Comparison of ENCODE assay signal across 28 cellular contexts in genomic region chr2:15920696-15921095, GRCh38. TPM values are rescaled to one million over a fixed set of nuclear protein-coding genes. Genes with fewer than 3 reads are reported as not detected.
DNase-seq lines count a peak whose midpoint lies in the region; ATAC-seq and TF ChIP-seq lines count a peak whose summit lies in the region.
"Had no signal": no experiment of that assay in that cellular context is flagged by ENCODE, and none has a peak within 500 bp of the region (broad histone marks: within the 10 kb centered on the region; RNA-seq: fewer than 3 reads in every experiment).

No MANE protein-coding gene starts in this region.

- H3K4me3 Mint-ChIP-seq in osteocyte (ENCODE audit: unreplicated experiment) (no peak overlapping the region), type B pancreatic cell (no peak overlapping the region)
- H3K4me3 Mint-ChIP-seq in activated CD4-positive, alpha-beta T cell treated with anti-CD3 and anti-CD28 coated beads, Interleukin-2, amount 10 ng/mL, durations not matched to agents 7 days and 5 days = no peak overlapping the region
- H3K4me3 Mint-ChIP-seq: CD4-positive, CD25-positive, alpha-beta regulatory T cell; HFFc6 had no signal

- H3K27ac ChIP-seq in SJCRH30 = peak overlapping the region; percentile 72
- no peak overlapping the region for H3K27ac ChIP-seq in foreskin keratinocyte
- H3K27ac ChIP-seq: A549, HL-60 had no signal

- H3K27ac Mint-ChIP-seq in osteocyte (ENCODE audit: unreplicated experiment) (no peak overlapping the region), type B pancreatic cell (no peak overlapping the region)
- no peak overlapping the region for H3K27ac Mint-ChIP-seq in activated CD4-positive, alpha-beta T cell treated with anti-CD3 and anti-CD28 coated beads, Interleukin-2, amount 10 ng/mL, durations not matched to agents 7 days and 5 days
- H3K27ac Mint-ChIP-seq: CD4-positive, CD25-positive, alpha-beta regulatory T cell; HFFc6 had no signal

- H3K9me3 Mint-ChIP-seq in osteocyte (ENCODE audit: unreplicated experiment) = no peaks in the 10 kb centered on the region
- no peaks in the 10 kb centered on the region for H3K9me3 Mint-ChIP-seq in type B pancreatic cell
- H3K9me3 Mint-ChIP-seq in activated CD4-positive, alpha-beta T cell treated with anti-CD3 and anti-CD28 coated beads, Interleukin-2, amount 10 ng/mL, durations not matched to agents 7 days and 5 days = no peaks in the 10 kb centered on the region

- TF ChIP-seq CTCF in foreskin keratinocyte (conservative IDR thresholded peaks at IDR 0.05) (no peak), osteocyte (IDR thresholded peaks at IDR 0.05) (no peak), type B pancreatic cell (conservative IDR thresholded peaks at IDR 0.05) (no peak)

- peaks cover 10% of the 10 kb centered on the region for H3K27me3 Mint-ChIP-seq in osteocyte (ENCODE audit: unreplicated experiment)
- peaks cover 21% of the 10 kb centered on the region for H3K27me3 Mint-ChIP-seq in type B pancreatic cell
- H3K27me3 Mint-ChIP-seq in activated CD4-positive, alpha-beta T cell treated with anti-CD3 and anti-CD28 coated beads, Interleukin-2, amount 10 ng/mL, durations not matched to agents 7 days and 5 days = no peaks in the 10 kb centered on the region
- H3K27me3 Mint-ChIP-seq: CD4-positive, CD25-positive, alpha-beta regulatory T cell had no signal

- no peaks in the 10 kb centered on the region for H3K36me3 Mint-ChIP-seq in osteocyte (ENCODE audit: unreplicated experiment)
- no peaks in the 10 kb centered on the region for H3K36me3 Mint-ChIP-seq in type B pancreatic cell
- no peaks in the 10 kb centered on the region for H3K36me3 Mint-ChIP-seq in activated CD4-positive, alpha-beta T cell treated with anti-CD3 and anti-CD28 coated beads, Interleukin-2, amount 10 ng/mL, durations not matched to agents 7 days and 5 days (ENCODE audit: low read depth)
- H3K36me3 Mint-ChIP-seq: CD4-positive, CD25-positive, alpha-beta regulatory T cell had no signal

- H3K4me3 ChIP-seq in SJCRH30 = peak overlapping the region; percentile 23
- H3K4me3 ChIP-seq: A549, K562, MG63 had no signal

- CTCF ChIA-PET in activated CD4-positive, alpha-beta T cell treated with anti-CD3 and anti-CD28 coated beads, Interleukin-2, amount 10 ng/mL, durations not matched to agents 7 days and 5 days (lab: Charles Lee) = no interaction called here

- H3K4me1 Mint-ChIP-seq in osteocyte (ENCODE audit: unreplicated experiment) = no peaks in the 10 kb centered on the region
- peaks cover 20% of the 10 kb centered on the region for H3K4me1 Mint-ChIP-seq in type B pancreatic cell (ENCODE audit: unreplicated experiment)
- no peaks in the 10 kb centered on the region for H3K4me1 Mint-ChIP-seq in activated CD4-positive, alpha-beta T cell treated with anti-CD3 and anti-CD28 coated beads, Interleukin-2, amount 10 ng/mL, durations not matched to agents 7 days and 5 days
- H3K4me1 Mint-ChIP-seq: CD4-positive, CD25-positive, alpha-beta regulatory T cell had no signal

- DNase-seq in ELF-1 (ENCODE audit: low read depth, low spot score) (peak; percentile 47), SJCRH30 (peak; percentile 54 to 71), foreskin keratinocyte (no peak), osteocyte (ENCODE audit: extremely low spot score, unreplicated experiment) (peak; percentile 25), type B pancreatic cell (ENCODE audit: extremely low spot score, unreplicated experiment) (no peak), nucleus accumbens (lab: John Stamatoyannopoulos, UW) (no peak)
- DNase-seq in activated CD4-positive, alpha-beta T cell treated with anti-CD3 and anti-CD28 coated beads, Interleukin-2, amount 10 ng/mL, durations not matched to agents 7 days and 5 days = no peak
- DNase-seq in stimulated activated naive CD4-positive, alpha-beta T cell treated with Interleukin-2 at 50 U/mL for 16 hours (lab: John Stamatoyannopoulos, UW) = no peak
- DNase-seq: CD4-positive, CD25-positive, alpha-beta regulatory T cell; DND-41; GDM1; HFFc6; NCI-H1417 treated with DMSO at 0.1 percent for 48 hours; NCI-H187; NCI-H446 treated with DMSO at 0.1 percent for 48 hours; NCI-H526 treated with DMSO at 0.1 percent for 48 hours; OCI-M1; Right ventricle myocardium superior had no signal

- peaks cover 60% of the 10 kb centered on the region for H3K4me1 ChIP-seq in SJCRH30
- H3K4me1 ChIP-seq in foreskin keratinocyte = no peaks in the 10 kb centered on the region

- no peaks in the 10 kb centered on the region for H3K27me3 ChIP-seq in SJCRH30
- H3K27me3 ChIP-seq in foreskin keratinocyte = no peaks in the 10 kb centered on the region
- H3K27me3 ChIP-seq: BE2C had no signal

- no peaks in the 10 kb centered on the region for H3K9me3 ChIP-seq in SJCRH30 (replicated peaks)
- H3K9me3 ChIP-seq: A549, BE2C, MG63 had no signal

- peak; percentile 47 for ATAC-seq in foreskin keratinocyte
- ATAC-seq: HepG2, K562 had no signal

- H3K36me3 ChIP-seq in SJCRH30 = no peaks in the 10 kb centered on the region
- H3K36me3 ChIP-seq: BE2C, MG63 had no signal

- POLR2A ChIA-PET in activated CD4-positive, alpha-beta T cell treated with anti-CD3 and anti-CD28 coated beads, Interleukin-2, amount 10 ng/mL, durations not matched to agents 7 days and 5 days (lab: Charles Lee) = no interaction called here

RNA-seq across cellular contexts. Expression of gene MYCN, which starts 19.7 kb away (rescaled TPM):
- total RNA-seq in SJCRH30 (2014; rRNA removed; shearing (Covaris generic)) = 185 and 190 TPM in 2 replicates
- 0.10 TPM in 1 of 2 replicates, not detected in the other for total RNA-seq in foreskin keratinocyte
- polyA plus RNA-seq in foreskin keratinocyte = 0.03 and 0.19 TPM in 2 replicates
- 0.24 and 0.54 TPM in 2 replicates for total RNA-seq in osteocyte
- total RNA-seq in type B pancreatic cell (ENCODE audit: low replicate concordance) = 24.6 and 68.3 TPM in 2 replicates
- total RNA-seq in activated CD4-positive, alpha-beta T cell treated with anti-CD3 and anti-CD28 coated beads, Interleukin-2, amount 10 ng/mL, durations not matched to agents 7 days and 5 days = not detected
- total RNA-seq: H4, HepG2, HFFc6, HT-29, K562, LHCN-M2, RPMI7951 had no signal
- polyA plus RNA-seq: A549, HepG2, K562 had no signal

Comparison
In these comparisons a context has a peak if more than half of its experiments do, and no peak if none do; other contexts are left out.
1. DNase-seq: peak in ELF-1 (single experiment), SJCRH30 (2 of 2) and osteocyte (single experiment); none in foreskin keratinocyte (0 of 2), type B pancreatic cell (single experiment), activated CD4-positive, alpha-beta T cell treated with anti-CD3 and anti-CD28 coated beads, Interleukin-2, amount 10 ng/mL, durations not matched to agents 7 days and 5 days (single experiment), nucleus accumbens (0 of 56) and stimulated activated naive CD4-positive, alpha-beta T cell treated with Interleukin-2 at 50 U/mL for 16 hours (single experiment).
2. RNA of gene MYCN, which starts 19.7 kb away (total RNA-seq): 185 to 190 TPM in SJCRH30 and 24.6 to 68.3 TPM in type B pancreatic cell; 0.24 to 0.54 TPM in osteocyte, not detected in activated CD4-positive, alpha-beta T cell treated with anti-CD3 and anti-CD28 coated beads, Interleukin-2, amount 10 ng/mL, durations not matched to agents 7 days and 5 days and 0.10 TPM in foreskin keratinocyte; every median in the first group is over 10 times any median in the second.